Comparison of ENCODE assay signal across 8 cellular contexts in the genomic region with DNA sequence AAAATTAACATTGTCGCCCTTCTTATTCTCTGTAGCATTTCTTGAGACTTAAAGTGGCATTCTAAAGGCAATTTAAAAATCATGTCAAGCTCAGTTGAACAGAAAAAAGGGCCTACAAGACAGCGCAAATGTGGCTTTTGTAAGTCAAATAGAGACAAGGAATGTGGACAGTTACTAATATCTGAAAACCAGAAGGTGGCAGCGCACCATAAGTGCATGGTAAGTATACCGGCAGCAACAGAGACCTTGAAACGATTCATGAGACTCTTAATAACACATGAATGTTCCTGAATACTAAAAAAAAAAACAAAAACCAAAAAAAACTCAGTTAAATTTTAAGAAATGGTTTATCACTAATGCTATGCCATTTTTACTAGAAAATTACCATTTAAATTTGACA. TPM values are rescaled to one million over a fixed set of nuclear protein-coding genes. Genes with fewer than 3 reads are reported as not detected.
DNase-seq lines count a peak whose midpoint lies in the region; ATAC-seq and TF ChIP-seq lines count a peak whose summit lies in the region.

No MANE protein-coding gene starts in this region.

- H3K4me1 ChIP-seq in PC-9 (replicated peaks; ENCODE audit: insufficient read depth) (peaks cover 15% of the 10 kb centered on the region), sigmoid colon (no peaks in the 10 kb centered on the region)

- H3K9me3 ChIP-seq in PC-9 (ENCODE audit: insufficient read depth, low read depth) (no peaks in the 10 kb centered on the region), sigmoid colon (no peaks in the 10 kb centered on the region)

- CTCF ChIA-PET in activated CD8-positive, alpha-beta memory T cell treated with anti-CD3 and anti-CD28 coated beads, Interleukin-2, amount 10 ng/mL, durations not matched to agents 7 days and 5 days (lab: Charles Lee), result interaction anchor here (1.5 kb wide), 1 partner anchor 18 kb away, joined by 3 read pairs; no protein-coding TSS in a partner anchor
- CTCF ChIA-PET in PC-9 (lab: Charles Lee), result no interaction called here

- in situ Hi-C loops in brain microvascular endothelial cell (cut with HindIII; ENCODE audit: low pct_ligation_motif_present, low sequenced_read_pairs), result no loop called here

- no peak for ATAC-seq in activated CD8-positive, alpha-beta memory T cell treated with anti-CD3 and anti-CD28 coated beads, Interleukin-2, amount 10 ng/mL, durations not matched to agents 7 days and 5 days
- ATAC-seq in HG03064 (IDR thresholded peaks at IDR 0.05; ENCODE audit: low read depth, unreplicated experiment), result peak; percentile 35

- no peaks in the 10 kb centered on the region for H3K9me2 ChIP-seq in PC-9 (ENCODE audit: insufficient read depth)

- peaks cover 15% of the 10 kb centered on the region for H3K4me1 Mint-ChIP-seq in activated CD8-positive, alpha-beta memory T cell treated with anti-CD3 and anti-CD28 coated beads, Interleukin-2, amount 10 ng/mL, durations not matched to agents 7 days and 5 days

- H3K4me3 ChIP-seq in PC-9 (no peak overlapping the region), brain microvascular endothelial cell (ENCODE audit: low read depth, low read length) (no peak overlapping the region), sigmoid colon (no peak overlapping the region)

- peaks cover 14% of the 10 kb centered on the region for H3K36me3 Mint-ChIP-seq in activated CD8-positive, alpha-beta memory T cell treated with anti-CD3 and anti-CD28 coated beads, Interleukin-2, amount 10 ng/mL, durations not matched to agents 7 days and 5 days

- H3K4me2 ChIP-seq in PC-9, result no peak overlapping the region

- H3K27me3 ChIP-seq in PC-9 (ENCODE audit: insufficient read depth, low read depth), result no peaks in the 10 kb centered on the region
- H3K27me3 ChIP-seq in brain microvascular endothelial cell (replicated peaks), result no peaks in the 10 kb centered on the region
- H3K27me3 ChIP-seq in sigmoid colon, result no peaks in the 10 kb centered on the region

- POLR2A ChIA-PET in PC-9 (lab: Charles Lee; ENCODE audit: unreplicated experiment), result interaction anchor here (0.7 kb wide), 1 partner anchor 19 kb away, joined by 15 read pairs; no protein-coding TSS in a partner anchor

- H3K36me3 ChIP-seq in PC-9 (ENCODE audit: low read depth) (0 out of 2 replicates have a peak, but pooled peaks cover 3% of the 10 kb centered on the region), brain microvascular endothelial cell (replicated peaks) (no peaks in the 10 kb centered on the region), sigmoid colon (no peaks in the 10 kb centered on the region)

- no peak for TF ChIP-seq POLR2A in sigmoid colon (IDR thresholded peaks at IDR 0.05)

- no peaks in the 10 kb centered on the region for H3K9me3 Mint-ChIP-seq in activated CD8-positive, alpha-beta memory T cell treated with anti-CD3 and anti-CD28 coated beads, Interleukin-2, amount 10 ng/mL, durations not matched to agents 7 days and 5 days (ENCODE audit: low read depth)

- WGBS in sigmoid colon, 2 donors, result 48 to 55% methylated on average over 5 of the region's 5 CpGs

- H4K20me1 ChIP-seq in PC-9 (ENCODE audit: insufficient read depth), result peaks cover 17% of the 10 kb centered on the region

- no peak overlapping the region for H2AFZ ChIP-seq in PC-9

- peak; percentile 43 for DNase-seq in activated CD8-positive, alpha-beta memory T cell treated with anti-CD3 and anti-CD28 coated beads, Interleukin-2, amount 10 ng/mL, durations not matched to agents 7 days and 5 days
- no peak for DNase-seq in activated CD8-positive, alpha-beta memory T cell treated with anti-CD3 and anti-CD28 coated beads, Interleukin-2, amount 50 U/mL, for 4 hours
- DNase-seq in PC-9 (no peak), brain microvascular endothelial cell (peak; percentile 58), sigmoid colon (no peak), inferior parietal cortex (ENCODE audit: extremely low spot score) (no peak)
- peak; percentile 5 for DNase-seq in stimulated activated CD4-positive, alpha-beta T cell treated with anti-CD3 and anti-CD28 coated beads, Interleukin-1b, Interleukin-23, amount 100 ng/mL, for 48 hours

- TF ChIP-seq EP300 in sigmoid colon (IDR thresholded peaks at IDR 0.05), result no peak

- no peak overlapping the region for H3K4me3 Mint-ChIP-seq in activated CD8-positive, alpha-beta memory T cell treated with anti-CD3 and anti-CD28 coated beads, Interleukin-2, amount 10 ng/mL, durations not matched to agents 7 days and 5 days

- H3K27me3 Mint-ChIP-seq in activated CD8-positive, alpha-beta memory T cell treated with anti-CD3 and anti-CD28 coated beads, Interleukin-2, amount 10 ng/mL, durations not matched to agents 7 days and 5 days, result no peaks in the 10 kb centered on the region

- TF ChIP-seq CTCF in PC-9 (conservative IDR thresholded peaks at IDR 0.05), result peak; percentile 41
- TF ChIP-seq CTCF in brain microvascular endothelial cell (IDR thresholded peaks at IDR 0.05; ENCODE audit: low read depth, low read length, missing control alignments), result peak; percentile 54
- no peak for TF ChIP-seq CTCF in sigmoid colon (IDR thresholded peaks at IDR 0.05)

- no peak overlapping the region for H3K27ac ChIP-seq in PC-9
- no peak overlapping the region for H3K27ac ChIP-seq in brain microvascular endothelial cell
- no peak overlapping the region for H3K27ac ChIP-seq in sigmoid colon

- peaks cover 45% of the 10 kb centered on the region for H3K79me2 ChIP-seq in PC-9 (ENCODE audit: low read depth)

- intact Hi-C loops in PC-9 (cut with micrococcal nuclease; ENCODE audit: unreplicated experiment), result no loop called here
- intact Hi-C loops in sigmoid colon (cut with DNase I), result no loop called here

- no TSS peak for BruUV-seq in PC-9 (replicated peaks; lab: Mats Ljungman, UMichigan)

- H3F3A ChIP-seq in PC-9 (ENCODE audit: insufficient read depth, low read depth), result peaks cover 13% of the 10 kb centered on the region

- H3K27ac Mint-ChIP-seq in activated CD8-positive, alpha-beta memory T cell treated with anti-CD3 and anti-CD28 coated beads, Interleukin-2, amount 10 ng/mL, durations not matched to agents 7 days and 5 days, result no peak overlapping the region

RNA-seq across cellular contexts. Expression of gene PHF6, which starts 4.4 kb away (rescaled TPM):
- 10 to 100 TPM; 28.4 to 47.8 TPM for total RNA-seq in activated CD8-positive, alpha-beta memory T cell treated with anti-CD3 and anti-CD28 coated beads, Interleukin-2, amount 10 ng/mL, durations not matched to agents 7 days and 5 days
- total RNA-seq in PC-9 (2021) (32.8 and 51.3 TPM in 2 replicates), sigmoid colon (10 to 100 TPM in 2 of 4 donors, 1 to 10 TPM in 2; 8.8 to 13.2 (median 10.8) TPM)
- 1 to 10 TPM; 4.8 to 7.6 (median 7.4) TPM for polyA plus RNA-seq in sigmoid colon

Comparison
In these comparisons a context has a peak if more than half of its experiments do, and no peak if none do; other contexts are left out.
1. DNase-seq: peak in activated CD8-positive, alpha-beta memory T cell treated with anti-CD3 and anti-CD28 coated beads, Interleukin-2, amount 10 ng/mL, durations not matched to agents 7 days and 5 days (single experiment), brain microvascular endothelial cell (single experiment) and stimulated activated CD4-positive, alpha-beta T cell treated with anti-CD3 and anti-CD28 coated beads, Interleukin-1b, Interleukin-23, amount 100 ng/mL, for 48 hours (single experiment); none in activated CD8-positive, alpha-beta memory T cell treated with anti-CD3 and anti-CD28 coated beads, Interleukin-2, amount 50 U/mL, for 4 hours (single experiment), PC-9 (0 of 2), sigmoid colon (single experiment) and inferior parietal cortex (single experiment).
2. CTCF ChIP-seq: peak in PC-9 (single experiment) and brain microvascular endothelial cell (single experiment); none in sigmoid colon (0 of 4).